ENCODE assay signal across 14 cellular contexts in the genomic region with DNA sequence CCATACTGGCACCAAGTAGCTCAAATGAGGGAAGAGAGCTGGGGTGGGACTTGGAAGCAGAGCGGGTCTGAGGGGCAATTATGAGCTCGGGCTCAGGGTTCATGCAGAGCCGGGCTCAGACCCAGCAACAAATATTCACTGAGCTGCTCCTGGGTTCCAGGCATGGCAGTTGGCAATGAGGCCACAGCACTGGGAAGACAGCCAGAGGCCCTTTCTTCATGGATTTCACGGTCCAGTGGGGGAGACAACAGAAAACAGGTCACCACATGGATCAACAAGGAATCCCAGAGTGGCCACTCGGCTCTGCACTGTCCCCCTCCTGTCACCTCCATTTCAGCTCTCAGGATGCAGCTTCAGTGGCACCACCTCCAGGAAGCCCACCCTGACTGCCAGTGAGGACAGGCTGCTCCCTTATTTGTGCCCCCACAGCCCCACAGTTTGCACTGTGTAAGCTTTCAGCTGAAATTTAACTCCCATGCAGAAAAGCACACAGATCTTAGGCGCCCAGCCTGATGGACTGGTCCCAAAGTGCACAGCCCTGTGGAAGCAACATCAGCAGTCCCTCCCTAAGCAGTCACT. TPM values are rescaled to one million over a fixed set of nuclear protein-coding genes. Genes with fewer than 3 reads are reported as not detected.
A peak's percentile ranks its signal among the peaks of the same experiment; 100 is the strongest.
DNase-seq lines count a peak whose midpoint lies in the region; ATAC-seq lines count a peak whose summit lies in the region.
"Had no signal": no experiment of that assay in that cellular context is flagged by ENCODE, and none has a peak within 500 bp of the region (broad histone marks: within the 10 kb centered on the region; RNA-seq: fewer than 3 reads in every experiment).

No MANE protein-coding gene starts in this region.

- H3K27me3 ChIP-seq in aorta (ENCODE audit: control insufficient read depth in 1 of 2, insufficient read depth in 2 of 2, low read length in 1 of 2), result no peaks in the 10 kb centered on the region
- H3K27me3 ChIP-seq: upper lobe of left lung had no signal

- H3K27ac ChIP-seq in aorta (ENCODE audit: low read depth in 1 of 2, low read length in 2 of 2), result no peak overlapping the region
- H3K27ac ChIP-seq: neural progenitor cell, upper lobe of left lung had no signal

- H3K9me3 ChIP-seq in aorta (ENCODE audit: control insufficient read depth, low read length), result no peaks in the 10 kb centered on the region
- H3K9me3 ChIP-seq: upper lobe of left lung had no signal

- intact Hi-C loops in aorta (cut with DNase I), result loop anchor here in 1 of 2 donors (2.0 kb wide), 1 partner anchor 111 kb away; no protein-coding TSS in a partner anchor

- no peaks in the 10 kb centered on the region for H3K36me3 ChIP-seq in aorta (ENCODE audit: control insufficient read depth in 1 of 2, insufficient read depth in 2 of 2, low read length in 1 of 2)
- H3K36me3 ChIP-seq: neural progenitor cell, upper lobe of left lung had no signal

- DNase-seq in NCI-H345 (lab: John Stamatoyannopoulos, UW) (peak; percentile 16), NCI-H345 treated with DMSO at 0.1 percent for 48 hours (lab: John Stamatoyannopoulos, UW; ENCODE audit: unreplicated experiment) (no peak), astrocyte of the hippocampus (ENCODE audit: low read depth, low spot score) (peak; percentile 82), left lobe of liver (ENCODE audit: low spot score) (peak; percentile 74), aorta (no peak), ureter (ENCODE audit: low spot score) (no peak), NCI-H1436 (lab: John Stamatoyannopoulos, UW) (no peak)
- DNase-seq: effector CD4-positive, alpha-beta T cell; NCI-H146; stimulated activated CD4-positive, alpha-beta T cell treated with anti-CD3 and anti-CD28 coated beads, Interleukin-12 subunit alpha, Interleukin-12 subunit beta, amount 100 ng/mL, for 4 hours; upper lobe of left lung had no signal

- H3K4me3 ChIP-seq in aorta (ENCODE audit: low read length in 2 of 2), result no peak overlapping the region
- H3K4me3 ChIP-seq: GM23338, neural progenitor cell, upper lobe of left lung had no signal

- 13 to 21% methylated on average over 6 of the region's 6 CpGs for WGBS in aorta, 2 donors

- no peaks in the 10 kb centered on the region for H3K4me1 ChIP-seq in aorta (ENCODE audit: control insufficient read depth in 1 of 2, insufficient read depth in 2 of 2, low read length in 2 of 2)
- H3K4me1 ChIP-seq: neural progenitor cell had no signal

- ATAC-seq in left lobe of liver, result peak; percentile 71
- peak; percentile 4 for ATAC-seq in aorta (ENCODE audit: low FRiP score)
- ATAC-seq in HG03045 (IDR thresholded peaks at IDR 0.05; ENCODE audit: unreplicated experiment), result no peak
- ATAC-seq: GM23338 had no signal

RNA-seq across cellular contexts. Expression of a gene that starts 22.4 kb away (rescaled TPM):
- 1.9 TPM for total RNA-seq in left lobe of liver
- 1 to 10 TPM; 7.1 to 8.6 TPM for total RNA-seq in aorta
- 10 to 100 TPM in 1 of 2 donors, 1 to 10 TPM in 1; 3.3 to 19.7 TPM for polyA plus RNA-seq in aorta
- total RNA-seq in ureter, result 24.8 TPM

RNA-seq across cellular contexts. Expression of a gene that starts 34.1 kb away (rescaled TPM):
- total RNA-seq in left lobe of liver, result 6.5 TPM
- total RNA-seq in aorta, result 10 to 100 TPM; 25.2 to 25.9 TPM
- 1 to 10 TPM; 5.4 to 6.3 TPM for polyA plus RNA-seq in aorta
- 58.9 TPM for total RNA-seq in ureter

RNA-seq across cellular contexts. Expression of a gene that starts 47.0 kb away (rescaled TPM):
- total RNA-seq in left lobe of liver (4.7 TPM), aorta (1 to 10 TPM; 2.6 to 6.4 TPM), ureter (9.0 TPM)
- 1 to 10 TPM; 1.9 to 3.2 TPM for polyA plus RNA-seq in aorta

Comparison
In these comparisons a context has a peak if more than half of its experiments do, and no peak if none do; other contexts are left out.
1. DNase-seq: peak in NCI-H345 (single experiment), astrocyte of the hippocampus (single experiment) and left lobe of liver (single experiment); none in NCI-H345 treated with DMSO at 0.1 percent for 48 hours (single experiment), aorta (0 of 2), ureter (single experiment) and NCI-H1436 (single experiment).